2 cellular contexts compared by ENCODE assay signal in genomic region chr1:154577346-154578057, GRCh38.
TF ChIP-seq lines count a peak whose summit lies in the region.

No MANE protein-coding gene starts in this region.

TF ChIP-seq in GM23338, 12 proteins besides CTCF, POLR2A, EP300 and RAD21:
- no peak for TF ChIP-seq REST (IDR thresholded peaks at IDR 0.05; ENCODE audit: unreplicated experiment)
- TF ChIP-seq POLR2AphosphoS5 (IDR thresholded peaks at IDR 0.05; ENCODE audit: low read depth): 0 out of 2 replicates have a peak, but pooled peaks have one; percentile 2

TF ChIP-seq in SK-N-SH, 30 proteins besides CTCF, POLR2A, EP300 and RAD21:
- TF ChIP-seq SMC3 (IDR thresholded peaks at IDR 0.05; ENCODE audit: low read depth, low read length) (no peak), NRF1 (IDR thresholded peaks at IDR 0.05; ENCODE audit: low read depth, low read length) (no peak), EZH2phosphoT487 (IDR thresholded peaks at IDR 0.05; ENCODE audit: borderline replicate concordance, low read depth) (no peak), REST (IDR thresholded peaks at IDR 0.05; ENCODE audit: low read depth, low read length) (no peak), TEAD4 (IDR thresholded peaks at IDR 0.05; ENCODE audit: borderline replicate concordance, insufficient read depth) (no peak), TCF12 (IDR thresholded peaks at IDR 0.05) (no peak)
- TF ChIP-seq, protein P1, sequence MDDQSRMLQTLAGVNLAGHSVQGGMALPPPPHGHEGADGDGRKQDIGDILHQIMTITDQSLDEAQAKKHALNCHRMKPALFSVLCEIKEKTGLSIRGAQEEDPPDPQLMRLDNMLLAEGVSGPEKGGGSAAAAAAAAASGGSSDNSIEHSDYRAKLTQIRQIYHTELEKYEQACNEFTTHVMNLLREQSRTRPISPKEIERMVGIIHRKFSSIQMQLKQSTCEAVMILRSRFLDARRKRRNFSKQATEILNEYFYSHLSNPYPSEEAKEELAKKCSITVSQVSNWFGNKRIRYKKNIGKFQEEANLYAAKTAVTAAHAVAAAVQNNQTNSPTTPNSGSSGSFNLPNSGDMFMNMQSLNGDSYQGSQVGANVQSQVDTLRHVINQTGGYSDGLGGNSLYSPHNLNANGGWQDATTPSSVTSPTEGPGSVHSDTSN (IDR thresholded peaks at IDR 0.05): no peak
